ENCODE assay signal across 8 cellular contexts in genomic region chr1:145465405-145466144, GRCh38. TPM values are rescaled to one million over a fixed set of nuclear protein-coding genes. Genes with fewer than 3 reads are reported as not detected.
DNase-seq lines count a peak whose midpoint lies in the region; ATAC-seq, FAIRE-seq and TF ChIP-seq lines count a peak whose summit lies in the region.
"Not testable (repeated sequence)": the region's sequence is repeated elsewhere in the genome, so short reads cannot be mapped to it uniquely, and the experiment has no call there.

No MANE protein-coding gene starts in this region.

- DNase-seq in AG08396 (ENCODE audit: low spot score) (peak; percentile 28), NCI-H2227 treated with DMSO at 0.1 percent for 48 hours (lab: John Stamatoyannopoulos, UW) (peak; percentile 42), bronchial epithelial cell (ENCODE audit: low read depth) (peak; percentile 96), kidney epithelial cell (ENCODE audit: low read depth) (peak; percentile 96)
- peak; percentile 58 for DNase-seq in activated CD4-positive, CD25-positive, alpha-beta regulatory T cell treated with anti-CD3 and anti-CD28 coated beads, Interleukin-2, amount 50 U/mL, for 16 hours (ENCODE audit: low read depth, low spot score)
- DNase-seq in stimulated activated CD4-positive, alpha-beta T cell treated with anti-CD3 and anti-CD28 coated beads, Interleukin-15, amount 100 ng/mL, for 1 hour (ENCODE audit: low read depth in 1 of 2, low spot score in 1 of 2): peak; percentile 50 to 63

- FAIRE-seq in bronchial epithelial cell (lab: Jason Lieb, UNC): not testable (repeated sequence)

- ATAC-seq in GM19025 (IDR thresholded peaks at IDR 0.05; ENCODE audit: low read depth, unreplicated experiment) (peak; percentile 93), HG03135 (IDR thresholded peaks at IDR 0.05; ENCODE audit: unreplicated experiment) (peak; percentile 69)

- H3K27me3 ChIP-seq in bronchial epithelial cell (ENCODE audit: control insufficient read depth, insufficient read depth, low read length); kidney epithelial cell (ENCODE audit: control insufficient read depth, insufficient read depth, low read length): not testable (repeated sequence)

- H3K4me3 ChIP-seq in bronchial epithelial cell (ENCODE audit: low read depth, low read length) (peak overlapping the region; percentile 11), kidney epithelial cell (ENCODE audit: low read depth, low read length) (peak overlapping the region; percentile 12)

- not testable (repeated sequence) for H3K36me3 ChIP-seq in bronchial epithelial cell (ENCODE audit: control insufficient read depth, insufficient read depth, low read length); kidney epithelial cell (ENCODE audit: control insufficient read depth, insufficient read depth, low read length)

- TF ChIP-seq CTCF in bronchial epithelial cell (IDR thresholded peaks at IDR 0.05; ENCODE audit: insufficient read depth, low read length, severe bottlenecking); kidney epithelial cell (IDR thresholded peaks at IDR 0.05; ENCODE audit: insufficient read depth, low read length, poor library complexity, severe bottlenecking): not testable (repeated sequence)

RNA-seq across cellular contexts. Expression of gene NBPF20, which starts 40.2 kb away (rescaled TPM):
- total RNA-seq in bronchial epithelial cell (2.1 and 3.2 TPM in 2 replicates), kidney epithelial cell (3.1 and 5.3 TPM in 2 replicates)

Comparison
In these comparisons a context has a peak if more than half of its experiments do, and no peak if none do; other contexts are left out.
1. Peak in every context shown above with its lines: DNase-seq, ATAC-seq and H3K4me3 ChIP-seq.
2. DNase-seq: peak in every context shown above with its lines; median percentile 96 in bronchial epithelial cell; 96 in kidney epithelial cell; 58 in activated CD4-positive, CD25-positive, alpha-beta regulatory T cell treated with anti-CD3 and anti-CD28 coated beads, Interleukin-2, amount 50 U/mL, for 16 hours; 56 in stimulated activated CD4-positive, alpha-beta T cell treated with anti-CD3 and anti-CD28 coated beads, Interleukin-15, amount 100 ng/mL, for 1 hour; 42 in NCI-H2227 treated with DMSO at 0.1 percent for 48 hours; 28 in AG08396.